In the genomic region with DNA sequence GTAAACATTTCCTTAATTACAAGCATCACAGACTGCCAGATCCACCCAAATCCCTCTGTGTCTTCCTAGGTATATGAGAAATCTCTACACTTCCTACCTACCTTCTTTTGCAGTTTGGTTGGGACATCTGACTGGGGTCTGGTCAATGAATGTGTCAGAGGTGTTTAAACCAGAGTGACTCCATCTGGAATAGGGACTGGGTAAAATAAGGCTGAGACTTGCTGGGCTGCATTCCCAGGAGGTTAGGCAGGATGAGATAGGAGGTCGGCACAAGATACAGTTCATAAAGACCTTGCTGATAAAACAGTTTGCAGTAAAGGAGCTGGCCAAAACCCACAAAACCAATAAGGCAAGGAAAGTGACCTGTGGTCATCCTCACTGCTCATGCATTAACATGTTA, we compare ENCODE assay signal across 37 cellular contexts.
"Had no signal": no experiment of that assay in that cellular context is flagged by ENCODE, and none has a peak within 500 bp of the region (broad histone marks: within the 10 kb centered on the region; RNA-seq: fewer than 3 reads in every experiment).

No MANE protein-coding gene starts in this region.

- H3K4me1 Mint-ChIP-seq: activated naive CD4-positive, alpha-beta T cell treated with anti-CD3 and anti-CD28 coated beads, Interleukin-2, amount 10 ng/mL, durations not matched to agents 7 days and 5 days; activated naive CD4-positive, alpha-beta T cell treated with anti-CD3 and anti-CD28 coated beads, Interleukin-2, amount 50 U/mL, for 24 hours; activated naive CD8-positive, alpha-beta T cell treated with anti-CD3 and anti-CD28 coated beads, Interleukin-2, amount 10 ng/mL, durations not matched to agents 7 days and 5 days; activated T-helper 17 cell treated with anti-CD3 and anti-CD28 coated beads, Interleukin-2, amount 50 U/mL, for 72 hours; brain; central memory CD8-positive, alpha-beta T cell had no signal

- ATAC-seq: activated naive CD4-positive, alpha-beta T cell treated with anti-CD3 and anti-CD28 coated beads, Interleukin-2, amount 50 U/mL, for 72 hours; activated T-cell treated with anti-CD3 and anti-CD28 coated beads, Interleukin-2, amount 50 U/mL, for 4 hours; activated T-cell treated with anti-CD3 and anti-CD28 coated beads, Interleukin-2, amount 50 U/mL, for 72 hours; activated T-helper 17 cell treated with anti-CD3 and anti-CD28 coated beads, Interleukin-2, amount 50 U/mL, for 72 hours; body of pancreas had no signal

- H3K4me3 Mint-ChIP-seq: activated naive CD4-positive, alpha-beta T cell treated with anti-CD3 and anti-CD28 coated beads for 36 hours; activated naive CD4-positive, alpha-beta T cell treated with anti-CD3 and anti-CD28 coated beads, Interleukin-2, amount 10 ng/mL, durations not matched to agents 7 days and 5 days; activated naive CD4-positive, alpha-beta T cell treated with anti-CD3 and anti-CD28 coated beads, Interleukin-2, amount 50 U/mL, for 24 hours; activated naive CD8-positive, alpha-beta T cell; activated naive CD8-positive, alpha-beta T cell treated with anti-CD3 and anti-CD28 coated beads, Interleukin-2, amount 10 ng/mL, durations not matched to agents 7 days and 5 days; activated T-cell treated with anti-CD3 and anti-CD28 coated beads, Interleukin-2, amount 50 U/mL, for 24 hours; activated T-cell treated with anti-CD3 and anti-CD28 coated beads, Interleukin-2, amount 50 U/mL, for 4 hours; activated T-cell treated with anti-CD3 and anti-CD28 coated beads, Interleukin-2, amount 50 U/mL, for 72 hours; activated T-helper 1 cell treated with anti-CD3 and anti-CD28 coated beads, Interleukin-12 subunit alpha, Interleukin-12 subunit beta, Interleukin-2, Interleukin-4 antibody, amounts not matched to agents 30 ng/mL and 10 ng/mL and 1 ng/mL, durations not matched to agents 14 hours and 24 hours and 36 hours; activated T-helper 17 cell treated with anti-CD3 and anti-CD28 coated beads, Interleukin-2, amount 50 U/mL, for 72 hours; brain; central memory CD8-positive, alpha-beta T cell had no signal

- H3K9me3 Mint-ChIP-seq: activated naive CD4-positive, alpha-beta T cell treated with anti-CD3 and anti-CD28 coated beads for 36 hours; activated naive CD4-positive, alpha-beta T cell treated with anti-CD3 and anti-CD28 coated beads, Interleukin-2, amount 10 ng/mL, durations not matched to agents 7 days and 5 days; activated naive CD4-positive, alpha-beta T cell treated with anti-CD3 and anti-CD28 coated beads, Interleukin-2, amount 50 U/mL, for 24 hours; activated naive CD4-positive, alpha-beta T cell treated with anti-CD3 and anti-CD28 coated beads, Interleukin-2, amount 50 U/mL, for 72 hours; activated naive CD8-positive, alpha-beta T cell treated with anti-CD3 and anti-CD28 coated beads, Interleukin-2, amount 10 ng/mL, durations not matched to agents 7 days and 5 days; activated T-cell treated with anti-CD3 and anti-CD28 coated beads, Interleukin-2, amount 50 U/mL, for 24 hours; activated T-cell treated with anti-CD3 and anti-CD28 coated beads, Interleukin-2, amount 50 U/mL, for 4 hours; activated T-cell treated with anti-CD3 and anti-CD28 coated beads, Interleukin-2, amount 50 U/mL, for 72 hours; activated T-helper 1 cell treated with anti-CD3 and anti-CD28 coated beads, Interleukin-12 subunit alpha, Interleukin-12 subunit beta, Interleukin-2, Interleukin-4 antibody, amounts not matched to agents 30 ng/mL and 10 ng/mL and 1 ng/mL, durations not matched to agents 14 hours and 24 hours and 36 hours; activated T-helper 17 cell treated with anti-CD3 and anti-CD28 coated beads, Interleukin-2, amount 50 U/mL, for 72 hours; activated T-helper 2 cell treated with anti-CD3 and anti-CD28 coated beads, Interferon-gamma antibody, Interleukin-2, Interleukin-4, amounts not matched to agents 10 μg/mL and 5 μg/mL and 100 μg/mL, durations not matched to agents 14 hours and 24 hours and 36 hours; central memory CD8-positive, alpha-beta T cell had no signal

- H3K27ac Mint-ChIP-seq: activated naive CD4-positive, alpha-beta T cell treated with anti-CD3 and anti-CD28 coated beads for 36 hours; activated naive CD4-positive, alpha-beta T cell treated with anti-CD3 and anti-CD28 coated beads, Interleukin-2, amount 10 ng/mL, durations not matched to agents 7 days and 5 days; activated naive CD4-positive, alpha-beta T cell treated with anti-CD3 and anti-CD28 coated beads, Interleukin-2, amount 50 U/mL, for 24 hours; activated naive CD4-positive, alpha-beta T cell treated with anti-CD3 and anti-CD28 coated beads, Interleukin-2, amount 50 U/mL, for 72 hours; activated naive CD8-positive, alpha-beta T cell; activated naive CD8-positive, alpha-beta T cell treated with anti-CD3 and anti-CD28 coated beads, Interleukin-2, amount 10 ng/mL, durations not matched to agents 7 days and 5 days; activated T-cell treated with anti-CD3 and anti-CD28 coated beads, Interleukin-2, amount 50 U/mL, for 24 hours; activated T-cell treated with anti-CD3 and anti-CD28 coated beads, Interleukin-2, amount 50 U/mL, for 72 hours; activated T-helper 1 cell treated with anti-CD3 and anti-CD28 coated beads, Interleukin-12 subunit alpha, Interleukin-12 subunit beta, Interleukin-2, Interleukin-4 antibody, amounts not matched to agents 30 ng/mL and 10 ng/mL and 1 ng/mL, durations not matched to agents 14 hours and 24 hours and 36 hours; activated T-helper 17 cell treated with anti-CD3 and anti-CD28 coated beads, Interleukin-2, amount 50 U/mL, for 72 hours; activated T-helper 2 cell treated with anti-CD3 and anti-CD28 coated beads, Interferon-gamma antibody, Interleukin-2, Interleukin-4, amounts not matched to agents 10 μg/mL and 5 μg/mL and 100 μg/mL, durations not matched to agents 14 hours and 24 hours and 36 hours; brain had no signal

- H3K27me3 Mint-ChIP-seq: activated naive CD4-positive, alpha-beta T cell treated with anti-CD3 and anti-CD28 coated beads, Interleukin-2, amount 10 ng/mL, durations not matched to agents 7 days and 5 days had no signal

- H3K4me3 ChIP-seq: adrenal gland, ascending aorta, body of pancreas, breast epithelium, cardiac muscle cell had no signal

- DNase-seq: activated effector memory CD4-positive, alpha-beta T cell treated with anti-CD3 and anti-CD28 coated beads, Interleukin-2, amount 50 U/mL, for 16 hours; activated effector memory CD4-positive, alpha-beta T cell treated with Interleukin-2 at 50 U/mL for 16 hours; activated gamma-delta T cell; activated gamma-delta T cell treated with Interleukin-2 at 50 U/mL for 16 hours; activated naive CD4-positive, alpha-beta T cell; activated naive CD4-positive, alpha-beta T cell treated with anti-CD3 and anti-CD28 coated beads for 36 hours; activated naive CD4-positive, alpha-beta T cell treated with anti-CD3 and anti-CD28 coated beads, Interleukin-2, amount 10 ng/mL, durations not matched to agents 7 days and 5 days; activated naive CD4-positive, alpha-beta T cell treated with anti-CD3 and anti-CD28 coated beads, Interleukin-2, amount 50 U/mL, for 16 hours; activated naive CD4-positive, alpha-beta T cell treated with Interleukin-2 at 50 U/mL for 16 hours; activated naive CD8-positive, alpha-beta T cell treated with anti-CD3 and anti-CD28 coated beads, Interleukin-2, amount 10 ng/mL, durations not matched to agents 7 days and 5 days; activated T-cell treated with anti-CD3 and anti-CD28 coated beads for 4 hours; activated T-cell treated with anti-CD3 and anti-CD28 coated beads, Interleukin-2, amount 50 U/mL, for 1 hour; activated T-cell treated with anti-CD3 and anti-CD28 coated beads, Interleukin-2, amount 50 U/mL, for 24 hours; activated T-cell treated with anti-CD3 and anti-CD28 coated beads, Interleukin-2, amount 50 U/mL, for 4 hours; activated T-cell treated with anti-CD3 and anti-CD28 coated beads, Interleukin-2, amount 50 U/mL, for 48 hours; activated T-cell treated with anti-CD3 and anti-CD28 coated beads, Interleukin-2, amount 50 U/mL, for 72 hours; adrenal gland; amniotic stem cell; amygdala; anterior cingulate cortex; aorta; body of pancreas; brain microvascular endothelial cell; caudate nucleus; central memory CD4-positive, alpha-beta T cell; cerebellar nuclear complex had no signal

- H3K36me3 ChIP-seq: adrenal gland, ascending aorta, brain microvascular endothelial cell, breast epithelium, cardiac muscle cell had no signal

- H3K36me3 Mint-ChIP-seq: activated naive CD4-positive, alpha-beta T cell treated with anti-CD3 and anti-CD28 coated beads, Interleukin-2, amount 10 ng/mL, durations not matched to agents 7 days and 5 days; activated naive CD4-positive, alpha-beta T cell treated with anti-CD3 and anti-CD28 coated beads, Interleukin-2, amount 50 U/mL, for 24 hours; activated naive CD4-positive, alpha-beta T cell treated with anti-CD3 and anti-CD28 coated beads, Interleukin-2, amount 50 U/mL, for 72 hours; activated naive CD8-positive, alpha-beta T cell; activated naive CD8-positive, alpha-beta T cell treated with anti-CD3 and anti-CD28 coated beads, Interleukin-2, amount 10 ng/mL, durations not matched to agents 7 days and 5 days; brain had no signal

- H3K27me3 ChIP-seq: ascending aorta, body of pancreas, brain microvascular endothelial cell, breast epithelium, cardiac muscle cell had no signal

- H3K9me3 ChIP-seq: adrenal gland, ascending aorta, body of pancreas, breast epithelium had no signal

- H3K4me1 ChIP-seq: adrenal gland, ascending aorta, body of pancreas, breast epithelium had no signal

- H3K27ac ChIP-seq: adrenal gland, ascending aorta, body of pancreas, brain microvascular endothelial cell, breast epithelium, cardiac muscle cell had no signal
